In the genomic region with DNA sequence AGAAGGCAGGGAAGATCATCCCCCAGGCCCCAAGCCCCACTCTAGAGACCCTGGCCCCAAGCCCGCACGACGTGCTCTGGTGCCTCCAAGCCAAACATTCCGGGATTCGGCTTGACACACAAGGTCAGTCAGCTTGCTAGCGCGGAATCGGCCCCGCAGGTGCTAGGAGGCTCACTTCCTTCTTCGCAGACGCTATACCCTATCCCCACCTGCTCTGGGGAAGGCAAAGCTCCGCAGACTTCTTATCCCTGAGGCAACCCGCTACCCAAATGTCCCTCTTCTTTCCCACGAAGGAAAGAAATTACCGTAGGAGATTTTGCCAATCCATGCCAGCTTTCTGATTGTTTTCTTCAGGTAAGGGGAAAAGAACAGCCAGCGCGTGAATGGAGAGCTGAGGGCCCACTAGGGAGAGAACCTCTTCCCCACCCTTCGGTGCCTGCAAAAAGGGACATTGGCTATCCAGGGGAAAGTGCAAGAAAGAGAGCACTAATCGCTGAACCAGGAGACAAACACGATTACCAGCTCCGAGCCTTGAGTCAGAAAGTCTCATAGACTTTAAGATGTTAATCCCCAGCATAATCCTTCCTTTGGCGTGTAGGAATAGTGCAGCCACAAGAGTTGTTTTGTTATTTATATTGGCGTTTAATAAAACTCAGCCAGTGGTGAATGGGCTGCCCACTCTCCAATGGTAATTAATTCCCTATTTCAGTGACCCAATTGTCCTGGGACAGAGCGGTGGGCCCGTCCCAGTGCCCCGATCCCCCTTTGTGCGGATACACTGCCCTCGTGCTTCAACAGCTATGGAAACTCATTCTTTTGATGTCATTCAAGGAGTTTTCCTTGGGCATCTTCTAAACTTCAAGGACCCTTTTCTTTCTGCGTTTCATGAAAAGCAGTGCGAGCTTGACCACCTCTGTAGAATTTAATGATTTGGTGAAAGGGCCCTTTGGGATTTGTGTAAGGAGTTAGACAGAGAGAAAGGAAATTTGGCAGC, we compare ENCODE assay signal across 10 cellular contexts. TPM values are rescaled to one million over a fixed set of nuclear protein-coding genes. Genes with fewer than 3 reads are reported as not detected.
DNase-seq lines count a peak whose midpoint lies in the region; ATAC-seq and TF ChIP-seq lines count a peak whose summit lies in the region.
"Had no signal": no experiment of that assay in that cellular context is flagged by ENCODE, and none has a peak within 500 bp of the region (broad histone marks: within the 10 kb centered on the region; RNA-seq: fewer than 3 reads in every experiment).

No MANE protein-coding gene starts in this region.

- peaks cover 45% of the 10 kb centered on the region for H3K4me1 ChIP-seq in smooth muscle cell (ENCODE audit: low read depth)

- H3K27me3 ChIP-seq in smooth muscle cell (ENCODE audit: low read depth) = peaks cover 100% of the 10 kb centered on the region

- CTCF ChIA-PET in activated CD4-positive, alpha-beta T cell treated with anti-CD3 and anti-CD28 coated beads, Interleukin-2, amount 10 ng/mL, durations not matched to agents 7 days and 5 days (lab: Charles Lee) = interaction anchor here (1.1 to 4.0 kb wide), 4 partner anchors 10 to 217 kb away, joined by 3 to 45 read pairs (median 3); no protein-coding TSS in a partner anchor

- POLR2A ChIA-PET in activated CD4-positive, alpha-beta T cell treated with anti-CD3 and anti-CD28 coated beads, Interleukin-2, amount 10 ng/mL, durations not matched to agents 7 days and 5 days (lab: Charles Lee) = no interaction called here

- peaks cover 2% of the 10 kb centered on the region for H3K9me3 Mint-ChIP-seq in activated CD4-positive, alpha-beta T cell treated with anti-CD3 and anti-CD28 coated beads, Interleukin-2, amount 10 ng/mL, durations not matched to agents 7 days and 5 days
- H3K9me3 Mint-ChIP-seq in IgD-negative memory B cell = peaks cover 0 to 14% (median 9%) of the 10 kb centered on the region in 3 donors

- peaks cover 4% of the 10 kb centered on the region for H3F3A ChIP-seq in smooth muscle cell (ENCODE audit: low read depth)

- peak overlapping the region; percentile 37 for H3K4me2 ChIP-seq in smooth muscle cell

- peak overlapping the region; percentile 48 for H3K27ac Mint-ChIP-seq in activated CD4-positive, alpha-beta T cell treated with anti-CD3 and anti-CD28 coated beads, Interleukin-2, amount 10 ng/mL, durations not matched to agents 7 days and 5 days
- peak overlapping the region; percentile 76 to 94 (median 89) for H3K27ac Mint-ChIP-seq in IgD-negative memory B cell

- no peak for DNase-seq in activated CD4-positive, alpha-beta T cell treated with anti-CD3 and anti-CD28 coated beads, Interleukin-2, amount 10 ng/mL, durations not matched to agents 7 days and 5 days
- DNase-seq in activated CD4-positive, alpha-beta T cell treated with anti-CD3 and anti-CD28 coated beads, Interleukin-2, amount 50 U/mL, for 4 hours = no peak
- no peak for DNase-seq in smooth muscle cell (lab: John Stamatoyannopoulos, UW; ENCODE audit: unreplicated experiment)
- DNase-seq in KG1 (lab: John Stamatoyannopoulos, UW) = no peak
- no peak for DNase-seq in NCI-H1092 (lab: John Stamatoyannopoulos, UW)

- H3K27ac ChIP-seq in smooth muscle cell (ENCODE audit: low read depth) = no peak overlapping the region

- H2AFZ ChIP-seq in smooth muscle cell (ENCODE audit: low read depth) = no peak overlapping the region

- no peak overlapping the region for H3K4me3 ChIP-seq in smooth muscle cell

- no peaks in the 10 kb centered on the region for H4K20me1 ChIP-seq in smooth muscle cell (ENCODE audit: low read depth)

- TF ChIP-seq CTCF in smooth muscle cell (IDR thresholded peaks at IDR 0.05; ENCODE audit: borderline replicate concordance, insufficient read depth, poor library complexity, severe bottlenecking) = no peak

- 5% methylated on average over 30 of the region's 30 CpGs for WGBS in smooth muscle cell (ENCODE audit: low lambda C conversion rate)

- peaks cover 88% of the 10 kb centered on the region for H3K27me3 Mint-ChIP-seq in activated CD4-positive, alpha-beta T cell treated with anti-CD3 and anti-CD28 coated beads, Interleukin-2, amount 10 ng/mL, durations not matched to agents 7 days and 5 days
- H3K27me3 Mint-ChIP-seq in IgD-negative memory B cell = peaks cover 59% of the 10 kb centered on the region

- peak overlapping the region; percentile 10 for H3K4me3 Mint-ChIP-seq in activated CD4-positive, alpha-beta T cell treated with anti-CD3 and anti-CD28 coated beads, Interleukin-2, amount 10 ng/mL, durations not matched to agents 7 days and 5 days
- peak overlapping the region in 3 of 4 donors; percentile 38 to 79 (median 78) for H3K4me3 Mint-ChIP-seq in IgD-negative memory B cell

- no peak overlapping the region for H3K9ac ChIP-seq in smooth muscle cell (ENCODE audit: low read depth)

- no peaks in the 10 kb centered on the region for H3K36me3 ChIP-seq in smooth muscle cell (ENCODE audit: low read depth)

- H3K9me3 ChIP-seq in smooth muscle cell (replicated peaks; ENCODE audit: low read depth) = no peaks in the 10 kb centered on the region

- H3K4me1 Mint-ChIP-seq in activated CD4-positive, alpha-beta T cell treated with anti-CD3 and anti-CD28 coated beads, Interleukin-2, amount 10 ng/mL, durations not matched to agents 7 days and 5 days = peaks cover 68% of the 10 kb centered on the region
- peaks cover 21 to 34% (median 33%) of the 10 kb centered on the region in 3 donors for H3K4me1 Mint-ChIP-seq in IgD-negative memory B cell

- H3K79me2 ChIP-seq in smooth muscle cell (ENCODE audit: low read depth) = no peaks in the 10 kb centered on the region

- peak; percentile 54 for ATAC-seq in esophagus mucosa
- ATAC-seq in GM18907 (IDR thresholded peaks at IDR 0.05; ENCODE audit: unreplicated experiment) = no peak

- peaks cover 9% of the 10 kb centered on the region for H3K36me3 Mint-ChIP-seq in activated CD4-positive, alpha-beta T cell treated with anti-CD3 and anti-CD28 coated beads, Interleukin-2, amount 10 ng/mL, durations not matched to agents 7 days and 5 days (ENCODE audit: low read depth)
- no peaks in the 10 kb centered on the region for H3K36me3 Mint-ChIP-seq in IgD-negative memory B cell

RNA-seq across cellular contexts. Expression of gene NEUROG2, which starts 5.4 kb away (rescaled TPM):
- total RNA-seq in activated CD4-positive, alpha-beta T cell treated with anti-CD3 and anti-CD28 coated beads, Interleukin-2, amount 10 ng/mL, durations not matched to agents 7 days and 5 days = not detected
- not detected for polyA plus RNA-seq in IgD-negative memory B cell
- not detected for total RNA-seq in esophagus mucosa
- not detected in 2 replicates for total RNA-seq in smooth muscle cell
- polyA plus RNA-seq in smooth muscle cell = not detected in 2 replicates
- total RNA-seq: posterior vena cava; T-helper 1 cell treated with Interleukin-12 subunit alpha and Interleukin-12 subunit beta and Interleukin-4 antibody, amounts not matched to agents 30 ng/mL and 1 ng/mL, for 36 hours had no signal
